ENCODE assay signal across 8 cellular contexts in the genomic region with DNA sequence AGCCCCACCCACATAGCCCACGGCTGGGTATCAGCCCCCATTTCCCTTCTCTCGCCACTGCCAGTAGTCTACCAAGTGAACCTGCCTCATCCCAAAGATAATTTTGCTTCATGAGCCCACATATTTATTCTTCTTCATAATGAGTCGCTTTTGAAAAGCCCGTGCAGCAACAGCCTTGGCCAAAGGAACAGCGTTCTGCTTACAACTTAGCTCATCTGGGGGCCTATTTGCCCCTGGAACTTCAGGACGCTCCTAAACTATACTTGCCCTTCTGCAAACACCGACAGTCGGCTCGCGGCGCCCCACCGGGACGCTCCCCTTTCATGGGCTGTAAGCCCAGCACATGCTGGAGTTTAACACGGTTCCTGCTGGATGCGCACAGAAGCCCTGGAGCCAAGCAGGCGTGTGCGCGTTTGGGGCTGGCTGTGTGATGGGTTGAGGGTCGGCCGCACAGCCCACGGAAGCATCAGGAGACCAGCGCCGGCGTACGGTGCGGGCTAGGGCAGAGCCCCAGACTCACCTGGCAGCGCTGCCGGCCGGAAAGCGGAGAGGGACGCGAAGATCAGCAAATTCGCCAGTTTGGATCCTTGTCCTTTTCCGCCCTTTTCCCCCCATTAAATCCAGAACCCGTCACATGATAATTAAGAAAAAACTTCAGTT. TPM values are rescaled to one million over a fixed set of nuclear protein-coding genes. Genes with fewer than 3 reads are reported as not detected.
DNase-seq lines count a peak whose midpoint lies in the region; TF ChIP-seq lines count a peak whose summit lies in the region.

No MANE protein-coding gene starts in this region.

- H3K27me3 ChIP-seq in HAP-1 (ENCODE audit: low read depth) (no peaks in the 10 kb centered on the region), MM.1S (replicated peaks; ENCODE audit: insufficient read depth, low read length) (no peaks in the 10 kb centered on the region), mesenchymal stem cell (ENCODE audit: control insufficient read depth in 1 of 2, insufficient read depth in 1 of 2, low read length in 2 of 2) (no peaks in the 10 kb centered on the region), transverse colon (no peaks in the 10 kb centered on the region)

- H3K4me2 ChIP-seq in MM.1S (ENCODE audit: low read depth, low read length) (peak overlapping the region; percentile 87), mesenchymal stem cell (ENCODE audit: low read length, poor library complexity, severe bottlenecking) (peak overlapping the region; percentile 77)

- H3K9me3 ChIP-seq in HAP-1 (no peaks in the 10 kb centered on the region), MM.1S (replicated peaks; ENCODE audit: insufficient read depth, low read length) (no peaks in the 10 kb centered on the region), mesenchymal stem cell (ENCODE audit: control insufficient read depth, low read length) (no peaks in the 10 kb centered on the region), transverse colon (no peaks in the 10 kb centered on the region)

- H4K20me1 ChIP-seq in MM.1S (ENCODE audit: insufficient read depth, low read length), result no peaks in the 10 kb centered on the region

- H2BK5ac ChIP-seq in mesenchymal stem cell (ENCODE audit: low read depth, low read length, poor library complexity, severe bottlenecking), result peak overlapping the region; percentile 8

- H3K27ac ChIP-seq in MM.1S (ENCODE audit: low read length), result peak overlapping the region; percentile 36; the same call in 1 of the 2 replicates
- peak overlapping the region; percentile 95 for H3K27ac ChIP-seq in cingulate gyrus (ENCODE audit: low read depth, low read length)
- peak overlapping the region; percentile 81 for H3K27ac ChIP-seq in mesenchymal stem cell (ENCODE audit: low read length, poor library complexity, severe bottlenecking)
- peak overlapping the region; percentile 87 to 96 (median 89) for H3K27ac ChIP-seq in transverse colon

- no peak overlapping the region for H2AK5ac ChIP-seq in mesenchymal stem cell (ENCODE audit: low read length, severe bottlenecking)

- 0% methylated on average over 35 of the region's 35 CpGs for WGBS in mesenchymal stem cell
- 0% methylated on average over 5 to 32 of the region's 35 CpGs for WGBS in transverse colon (ENCODE audit: low coverage in 1 of 2), 2 donors

- DNase-seq in NCI-H82 (lab: John Stamatoyannopoulos, UW), result peak; percentile 49
- DNase-seq in NCI-H82 treated with DMSO at 0.1 percent for 48 hours (lab: John Stamatoyannopoulos, UW; ENCODE audit: unreplicated experiment), result no peak
- DNase-seq in HAP-1 (ENCODE audit: low spot score in 2 of 2), result peak in 1 of 2 experiments; percentile 13
- DNase-seq in MM.1S, result peak; percentile 11
- DNase-seq in mesenchymal stem cell, result no peak
- DNase-seq in transverse colon, result peak; percentile 47
- DNase-seq in islet precursor cell, result no peak

- peak overlapping the region in 1 of 2 experiments; percentile 92 for H3K4ac ChIP-seq in mesenchymal stem cell (ENCODE audit: low read depth in 1 of 2, low read length in 2 of 2)

- no peak for TF ChIP-seq EP300 in transverse colon (IDR thresholded peaks at IDR 0.05; ENCODE audit: low read depth)

- peak overlapping the region; percentile 96 to 97 for H3K18ac ChIP-seq in mesenchymal stem cell (ENCODE audit: low read depth in 1 of 2, low read length in 2 of 2)

- peak overlapping the region; percentile 92 for H4K8ac ChIP-seq in mesenchymal stem cell (ENCODE audit: low read length)

- H3K9me2 ChIP-seq in MM.1S (replicated peaks; ENCODE audit: insufficient read depth, low read length), result no peaks in the 10 kb centered on the region

- peak overlapping the region; percentile 78 for H3K9ac ChIP-seq in MM.1S (ENCODE audit: low read length)
- peak overlapping the region; percentile 97 for H3K9ac ChIP-seq in mesenchymal stem cell (ENCODE audit: low read length)

- in situ Hi-C loops in HAP-1 (cut with MboI; ENCODE audit: low sequenced_read_pairs) (no loop called here), transverse colon (cut with MboI; ENCODE audit: low pct_ligation_motif_present in 1 of 4, low pct_unique_long_range_greater_than_20kb in 1 of 4, low sequenced_read_pairs in 3 of 4) (no loop called here)

- peak overlapping the region in 1 of 2 experiments; percentile 87 for H3K14ac ChIP-seq in mesenchymal stem cell (ENCODE audit: low read length in 2 of 2)

- TF ChIP-seq POLR2A in transverse colon (IDR thresholded peaks at IDR 0.05), result peak; percentile 32

- H2BK120ac ChIP-seq in mesenchymal stem cell (ENCODE audit: low read depth, low read length), result peak overlapping the region; percentile 82

- H3K79me2 ChIP-seq in MM.1S (ENCODE audit: low read length), result peaks cover 61% of the 10 kb centered on the region

- H3K4me1 ChIP-seq in HAP-1 (peaks cover 33% of the 10 kb centered on the region), MM.1S (ENCODE audit: low read length) (peaks cover 25% of the 10 kb centered on the region), mesenchymal stem cell (ENCODE audit: control insufficient read depth, insufficient read depth, low read depth, low read length) (peaks cover 1% of the 10 kb centered on the region), transverse colon (peaks cover 0 to 61% (median 39%) of the 10 kb centered on the region in 4 donors)

- H2AFZ ChIP-seq in MM.1S (ENCODE audit: low read length) (peak overlapping the region; percentile 91), mesenchymal stem cell (ENCODE audit: low read depth, low read length) (peak overlapping the region; percentile 33)

- H2BK12ac ChIP-seq in mesenchymal stem cell (ENCODE audit: low read length in 2 of 2), result peak overlapping the region; percentile 17 to 60

- TF ChIP-seq CTCF in MM.1S (IDR thresholded peaks at IDR 0.05; ENCODE audit: low read length) (no peak), transverse colon (IDR thresholded peaks at IDR 0.05) (no peak)

- H2BK15ac ChIP-seq in mesenchymal stem cell (ENCODE audit: low read depth, poor library complexity, severe bottlenecking), result peak overlapping the region; percentile 56

- peaks cover 14% of the 10 kb centered on the region for H3K79me1 ChIP-seq in mesenchymal stem cell (replicated peaks; ENCODE audit: low read length, poor library complexity, severe bottlenecking)

- intact Hi-C loops in transverse colon (cut with DNase I; ENCODE audit: low total_unique reads), result no loop called here

- peak overlapping the region; percentile 96 for H4K91ac ChIP-seq in mesenchymal stem cell (ENCODE audit: low read length)

- peak overlapping the region; percentile 80 for H3K4me3 ChIP-seq in HAP-1
- peak overlapping the region; percentile 95 for H3K4me3 ChIP-seq in MM.1S (ENCODE audit: low read length)
- H3K4me3 ChIP-seq in mesenchymal stem cell (ENCODE audit: insufficient read depth in 1 of 2, low read depth in 1 of 2, low read length in 2 of 2), result peak overlapping the region; percentile 83 to 95
- H3K4me3 ChIP-seq in transverse colon, result peak overlapping the region; percentile 69 to 98 (median 78)

- H3F3A ChIP-seq in MM.1S (ENCODE audit: insufficient read depth, low read length), result no peaks in the 10 kb centered on the region; the same call in 1 of the 2 replicates

- no peak overlapping the region for H3K23ac ChIP-seq in mesenchymal stem cell (ENCODE audit: low read length in 2 of 2)

- H3K36me3 ChIP-seq in HAP-1 (replicated peaks) (peaks cover 8% of the 10 kb centered on the region), MM.1S (replicated peaks; ENCODE audit: insufficient read depth, low read length) (no peaks in the 10 kb centered on the region), mesenchymal stem cell (ENCODE audit: control insufficient read depth in 1 of 2, insufficient read depth in 2 of 2, low read depth in 1 of 2, low read length in 2 of 2) (peaks cover 7 to 18% of the 10 kb centered on the region in 2 experiments), transverse colon (no peaks in the 10 kb centered on the region)

RNA-seq across cellular contexts. Expression of gene TMEM60, which starts 0.4 kb away (rescaled TPM):
- polyA plus RNA-seq in mesenchymal stem cell (2013, experiment 1 of 2), result 32.3 TPM
- 33.1 TPM for polyA plus RNA-seq in mesenchymal stem cell (2013, experiment 2 of 2)
- 10 to 100 TPM in 2 of 4 donors, 1 to 10 TPM in 2; 3.4 to 15.7 (median 9.5) TPM for total RNA-seq in transverse colon

RNA-seq across cellular contexts. Expression of gene PHTF2, which starts 0.7 kb away (rescaled TPM):
- polyA plus RNA-seq in mesenchymal stem cell (2013, experiment 1 of 2), result 38.7 TPM
- 38.4 TPM for polyA plus RNA-seq in mesenchymal stem cell (2013, experiment 2 of 2)
- total RNA-seq in transverse colon, result 10 to 100 TPM; 14.5 to 28.6 (median 24.1) TPM

Comparison
In these comparisons a context has a peak if more than half of its experiments do, and no peak if none do; other contexts are left out.
1. DNase-seq: peak in NCI-H82 (single experiment), MM.1S (single experiment) and transverse colon (single experiment); none in NCI-H82 treated with DMSO at 0.1 percent for 48 hours (single experiment), mesenchymal stem cell (single experiment) and islet precursor cell (single experiment).
2. H3K27ac ChIP-seq: peak in every context shown above with its lines; median percentile 95 in cingulate gyrus; 89 in transverse colon; 81 in mesenchymal stem cell; 36 in MM.1S.
3. Peak in every context shown above with its lines, with median percentiles within 50 percentile points of each other: H3K4me3 ChIP-seq.